ENCODE assay signal across 8 cellular contexts in genomic region chr16:72008424-72009216, GRCh38. TPM values are rescaled to one million over a fixed set of nuclear protein-coding genes. Genes with fewer than 3 reads are reported as not detected.
DNase-seq lines count a peak whose midpoint lies in the region; ATAC-seq, FAIRE-seq and TF ChIP-seq lines count a peak whose summit lies in the region.

Gene DHODH, plus strand, starts transcription at chr16:72008744. Its CDS starts 21 bp downstream, at chr16:72008765.

- no peaks in the 10 kb centered on the region for H3K27me3 ChIP-seq in H1 (replicated peaks in 1 of 4; ENCODE audit: control insufficient read depth in 3 of 4, extremely low read depth in 1 of 4, insufficient read depth in 3 of 4, low read length in 3 of 4)
- H3K27me3 ChIP-seq in mesendoderm (ENCODE audit: insufficient read depth, low read length, poor library complexity), result no peaks in the 10 kb centered on the region

- peak; percentile 59 to 81 for TF ChIP-seq POLR2A in H1 (IDR thresholded peaks at IDR 0.05; ENCODE audit: control extremely low read depth in 1 of 2, low read depth in 2 of 2, low read length in 2 of 2)

- H2BK12ac ChIP-seq in H1 (ENCODE audit: low read depth, low read length), result peak within 1 kb of the TSS; percentile 90; the same call in 1 of the 2 replicates

- H2BK5ac ChIP-seq in H1 (ENCODE audit: low read depth, low read length) (peak within 1 kb of the TSS; percentile 94; the same call in 1 of the 2 replicates), mesendoderm (ENCODE audit: low read length) (no peak within 1 kb of the TSS)

- H4K20me1 ChIP-seq in H1 (replicated peaks in 1 of 2; ENCODE audit: control insufficient read depth in 1 of 2, insufficient read depth in 2 of 2, low read length in 2 of 2), result no peaks in the 10 kb centered on the region

- H3K4me3 ChIP-seq in H1 (ENCODE audit: extremely low read depth in 1 of 4, insufficient read depth in 2 of 4, low read depth in 3 of 4, low read length in 4 of 4) (peak within 1 kb of the TSS; percentile 92 to 97 (median 94)), mesendoderm (ENCODE audit: low read length) (peak within 1 kb of the TSS; percentile 87)

- no peak within 1 kb of the TSS for H2BK20ac ChIP-seq in H1 (ENCODE audit: low read length)

- H4K8ac ChIP-seq in H1 (ENCODE audit: extremely low read depth, insufficient read depth, low read length) (peak within 1 kb of the TSS; percentile 93; the same call in 1 of the 2 replicates), mesendoderm (ENCODE audit: low read depth, low read length) (no peak within 1 kb of the TSS)

- H2BK120ac ChIP-seq in H1 (replicated peaks; ENCODE audit: low read depth, low read length) (peak within 1 kb of the TSS; percentile 45), mesendoderm (ENCODE audit: low read depth, low read length) (no peak within 1 kb of the TSS)

- no peaks in the 10 kb centered on the region for H3K4me1 ChIP-seq in H1 (replicated peaks in 1 of 4; ENCODE audit: control insufficient read depth in 3 of 4, insufficient read depth in 4 of 4, low read length in 3 of 4)
- H3K4me1 ChIP-seq in mesendoderm (ENCODE audit: control insufficient read depth, low read depth, low read length), result peaks cover 2% of the 10 kb centered on the region

- no peaks in the 10 kb centered on the region for H3K23me2 ChIP-seq in H1 (ENCODE audit: low read depth, low read length)

- no peaks in the 10 kb centered on the region for H3K9me3 ChIP-seq in H1 (ENCODE audit: insufficient read depth in 2 of 2, low read depth in 1 of 2, low read length in 1 of 2)

- no peaks in the 10 kb centered on the region; a peak in 1 of 4 replicates for H3K79me2 ChIP-seq in H1 (ENCODE audit: control insufficient read depth in 1 of 2, insufficient read depth in 2 of 2, low read length in 2 of 2)
- H3K79me2 ChIP-seq in mesendoderm (ENCODE audit: control insufficient read depth, insufficient read depth, low read length), result no peaks in the 10 kb centered on the region

- H3K18ac ChIP-seq in H1 (ENCODE audit: extremely low read depth, low read length) (peak within 1 kb of the TSS; percentile 83), mesendoderm (ENCODE audit: low read length) (no peak within 1 kb of the TSS)

- no peak within 1 kb of the TSS for H3K14ac ChIP-seq in H1 (ENCODE audit: insufficient read length)

- no peak for TF ChIP-seq RAD21 in H1 (IDR thresholded peaks at IDR 0.05 in 1 of 2, conservative IDR thresholded peaks at IDR 0.05 in 1 of 2; ENCODE audit: low read depth in 2 of 2, low read length in 2 of 2)

- no peak for FAIRE-seq in H1 (lab: Jason Lieb, UNC)

- 0 out of 2 replicates have a peak within 1 kb of the TSS, but pooled peaks have one; percentile 10 for H2BK15ac ChIP-seq in H1 (ENCODE audit: low read length)
- no peak within 1 kb of the TSS for H2BK15ac ChIP-seq in mesendoderm (replicated peaks; ENCODE audit: low read depth)

- H3K4me2 ChIP-seq in H1 (ENCODE audit: insufficient read depth in 1 of 2, low read depth in 2 of 2, low read length in 2 of 2) (peak within 1 kb of the TSS; percentile 63 to 86), mesendoderm (ENCODE audit: low read length) (peak within 1 kb of the TSS; percentile 93)

- H4K91ac ChIP-seq in H1 (replicated peaks; ENCODE audit: insufficient read length, low read length), result peak within 1 kb of the TSS; percentile 58

- H3K27ac ChIP-seq in H1 (ENCODE audit: low read depth, low read length), result peak within 1 kb of the TSS; percentile 83; the same call in 1 of the 2 replicates
- H3K27ac ChIP-seq in mesendoderm (ENCODE audit: low read depth, low read length), result no peak within 1 kb of the TSS

- TF ChIP-seq CTCF in H1 (IDR thresholded peaks at IDR 0.05; ENCODE audit: control extremely low read depth in 1 of 3, insufficient read depth in 1 of 3, low read depth in 1 of 3, low read length in 3 of 3), result no peak

- H3K23ac ChIP-seq in H1 (ENCODE audit: insufficient read length) (no peak within 1 kb of the TSS), mesendoderm (ENCODE audit: low read length) (no peak within 1 kb of the TSS)

- H3K56ac ChIP-seq in H1 (replicated peaks; ENCODE audit: insufficient read length, low read depth, low read length) (peak within 1 kb of the TSS; percentile 24), mesendoderm (ENCODE audit: low read length) (peak within 1 kb of the TSS; percentile 93)

- no peak for TF ChIP-seq EP300 in H1 (IDR thresholded peaks at IDR 0.05; ENCODE audit: borderline replicate concordance in 1 of 2, low read depth in 2 of 2, low read length in 2 of 2)

- CTCF ChIA-PET in H1 (lab: Charles Lee; ENCODE audit: partially characterized antibody), result no interaction called here

- peak; percentile 98 for DNase-seq in Caki2 (ENCODE audit: low read depth)
- peak in 75 of 76 experiments; percentile 52 to 99 (median 96) for DNase-seq in HUDEP-2 (lab: John Stamatoyannopoulos, UW; ENCODE audit: unreplicated experiment in 76 of 76)
- peak; percentile 98 for DNase-seq in NOMO-1 treated with dmso at 0.1 percent for 144 hours (lab: John Stamatoyannopoulos, UW; ENCODE audit: unreplicated experiment)
- DNase-seq in activated CD8-positive, alpha-beta memory T cell treated with anti-CD3 and anti-CD28 coated beads for 4 hours (ENCODE audit: low read depth in 2 of 2), result peak; percentile 94 to 98
- DNase-seq in H1 (ENCODE audit: low read depth in 1 of 2, low spot score in 2 of 2), result peak; percentile 92 to 93
- peak; percentile 99 for DNase-seq in mesendoderm
- DNase-seq in stimulated activated CD8-positive, alpha-beta memory T cell treated with anti-CD3 and anti-CD28 coated beads, Interleukin-12 subunit alpha, Interleukin-12 subunit beta, amount 100 ng/mL, for 4 hours (ENCODE audit: low read depth), result peak; percentile 96

- H3K9ac ChIP-seq in H1 (replicated peaks in 1 of 4; ENCODE audit: extremely low read depth in 1 of 4, low read depth in 3 of 4, low read length in 3 of 4) (peak within 1 kb of the TSS in 3 of 4 experiments; percentile 76 to 82 (median 82); a peak in 5 of 7 replicates), mesendoderm (ENCODE audit: low read length) (peak within 1 kb of the TSS; percentile 81)

- WGBS in H1 (ENCODE audit: extremely low coverage in 1 of 2, insufficient coverage in 1 of 2, insufficient read length in 1 of 2, insufficient replicate concordance in 2 of 2, low coverage in 1 of 2, low lambda C conversion rate in 2 of 2, missing lambda C conversion rate in 1 of 2), 2 experiments, result 2% methylated on average over 50 of the region's 57 CpGs; no CpG with 5 or more reads in 1 of the 2 experiments
- WGBS in mesendoderm (ENCODE audit: extremely low coverage, insufficient coverage, low lambda C conversion rate), result no CpG with 5 or more reads among the region's 57 CpGs

- peak within 1 kb of the TSS; percentile 59 for H2AFZ ChIP-seq in H1 (ENCODE audit: low read length)

- peaks cover 0 to 7% (median 4%) of the 10 kb centered on the region in 4 experiments; a peak in 3 of 8 replicates for H3K36me3 ChIP-seq in H1 (ENCODE audit: control insufficient read depth in 2 of 4, insufficient read depth in 4 of 4, low read length in 3 of 4)
- no peaks in the 10 kb centered on the region for H3K36me3 ChIP-seq in mesendoderm (ENCODE audit: control insufficient read depth, insufficient read depth, low read length)

- peak within 1 kb of the TSS; percentile 57 for H4K5ac ChIP-seq in H1 (ENCODE audit: insufficient read length, low read depth, low read length)
- H4K5ac ChIP-seq in mesendoderm (ENCODE audit: low read length), result no peak within 1 kb of the TSS

- H2AK5ac ChIP-seq in H1 (ENCODE audit: low read depth, low read length) (no peak within 1 kb of the TSS), mesendoderm (ENCODE audit: low read length) (no peak within 1 kb of the TSS)

- H3K4ac ChIP-seq in H1 (replicated peaks; ENCODE audit: insufficient read length, low read depth, low read length), result peak within 1 kb of the TSS; percentile 86
- no peak within 1 kb of the TSS for H3K4ac ChIP-seq in mesendoderm (ENCODE audit: low read depth, low read length)

- peak; percentile 99 for ATAC-seq in GM21390 (IDR thresholded peaks at IDR 0.05; ENCODE audit: unreplicated experiment)

- in situ Hi-C loops in Caki2 (cut with HindIII; ENCODE audit: low pct_unique_long_range_greater_than_20kb, low sequenced_read_pairs), result no loop called here

- POLR2A ChIA-PET in H1 (lab: Charles Lee; ENCODE audit: partially characterized antibody), result interaction anchor here (0.7 to 1.0 kb wide), 3 partner anchors 9 to 75 kb away, joined by 3 to 4 read pairs (median 4); partner anchors contain the start of gene PKD1L3

- no peaks in the 10 kb centered on the region; the same call in 1 of the 2 replicates for H3K79me1 ChIP-seq in H1 (ENCODE audit: low read depth, low read length)
- H3K79me1 ChIP-seq in mesendoderm (ENCODE audit: low read length), result peaks cover 2% of the 10 kb centered on the region

TF ChIP-seq in H1, 55 proteins besides CTCF, POLR2A, EP300 and RAD21 (continues in another document):
- TF ChIP-seq PHF8 (conservative IDR thresholded peaks at IDR 0.05; ENCODE audit: low read depth, low read length), result peak; percentile 85
- no peak for TF ChIP-seq RXRA (IDR thresholded peaks at IDR 0.05; ENCODE audit: insufficient read depth, low read depth, low read length)
- peak in 1 of 2 experiments; percentile 79; a peak in 2 of 4 replicates for TF ChIP-seq SIN3A (conservative IDR thresholded peaks at IDR 0.05 in 1 of 2, IDR thresholded peaks at IDR 0.05 in 1 of 2; ENCODE audit: low read depth in 1 of 2, low read length in 2 of 2)
- TF ChIP-seq YY1 (IDR thresholded peaks at IDR 0.05; ENCODE audit: low read depth, low read length), result no peak
- TF ChIP-seq GTF2F1 (IDR thresholded peaks at IDR 0.05; ENCODE audit: borderline replicate concordance, low read depth, low read length), result no peak
- peak; percentile 81; the same call in 1 of the 2 replicates for TF ChIP-seq TAF1 (IDR thresholded peaks at IDR 0.05; ENCODE audit: low read depth, low read length)
- TF ChIP-seq SIRT6 (IDR thresholded peaks at IDR 0.05; ENCODE audit: low read length), result no peak
- TF ChIP-seq TAF7 (optimal IDR thresholded peaks at IDR 0.05; ENCODE audit: borderline replicate concordance, low read depth, low read length), result no peak
- peak; percentile 66 for TF ChIP-seq SP1 (IDR thresholded peaks at IDR 0.05; ENCODE audit: low read depth, low read length)
- no peak; the same call in 1 of the 2 replicates for TF ChIP-seq KDM5A (IDR thresholded peaks at IDR 0.05; ENCODE audit: low read length)
- no peak for TF ChIP-seq BRCA1 (IDR thresholded peaks at IDR 0.05; ENCODE audit: low read depth, low read length)

RNA-seq across cellular contexts. Expression of gene DHODH, which starts in this region (rescaled TPM):
- total RNA-seq in Caki2 (2014; rRNA removed; shearing (Covaris generic); ENCODE audit: low replicate concordance), result 3.5 and 8.4 TPM in 2 replicates
- total RNA-seq in H1 (2021; fragmentation: NEBNext Ultra II Directional; extraction: Animal tissue kit (Norgen Biotek cat#: 25700)), result 15.3 and 19.4 TPM in 2 replicates
- 9.1 and 9.7 TPM in 2 replicates for polyA plus RNA-seq in H1 (2011; rRNA removed)
- 11.3 TPM for polyA plus RNA-seq in H1 (2011; cell fraction: cytosol; rRNA removed)
- 12.5 TPM for polyA plus RNA-seq in H1 (2011; cell fraction: nucleus; rRNA removed)
- polyA plus RNA-seq in H1 (2012, experiment 1 of 2), result 11.1 to 15.3 TPM (median 13.9 TPM) in 4 replicates
- polyA plus RNA-seq in H1 (2012, experiment 2 of 2), result 6.3 TPM
- polyA plus RNA-seq in H1 (2013, experiment 1 of 2), result 9.7 TPM
- 11.7 TPM for polyA plus RNA-seq in H1 (2013, experiment 2 of 2)
- 6.5 and 6.7 TPM in 2 replicates for polyA minus RNA-seq in H1 (2011; rRNA and poly(A)+ RNA removed)
- polyA minus RNA-seq in H1 (2011; cell fraction: cytosol; rRNA and poly(A)+ RNA removed), result 8.1 TPM
- 8.6 TPM for polyA minus RNA-seq in H1 (2011; cell fraction: nucleus; rRNA and poly(A)+ RNA removed)
- polyA plus RNA-seq in mesendoderm (2013, experiment 1 of 2), result 11.0 TPM
- 10.0 TPM for polyA plus RNA-seq in mesendoderm (2013, experiment 2 of 2)
